21 cellular contexts compared by ENCODE assay signal in genomic region chr20:17498181-17498580, GRCh38. TPM values are rescaled to one million over a fixed set of nuclear protein-coding genes. Genes with fewer than 3 reads are reported as not detected.
DNase-seq lines count a peak whose midpoint lies in the region; ATAC-seq, FAIRE-seq and TF ChIP-seq lines count a peak whose summit lies in the region.
"Had no signal": no experiment of that assay in that cellular context is flagged by ENCODE, and none has a peak within 500 bp of the region (broad histone marks: within the 10 kb centered on the region; RNA-seq: fewer than 3 reads in every experiment).

No MANE protein-coding gene starts in this region.

- no peak for ATAC-seq in HG02642 (IDR thresholded peaks at IDR 0.05; ENCODE audit: poor library complexity, unreplicated experiment)
- ATAC-seq: left lung, right cardiac atrium had no signal

- peak; percentile 24 for DNase-seq in EH (ENCODE audit: low read depth)
- peak; percentile 11 for DNase-seq in NCI-H2107 (lab: John Stamatoyannopoulos, UW)
- DNase-seq in activated CD8-positive, alpha-beta memory T cell treated with anti-CD3 and anti-CD28 coated beads, Interleukin-2, amount 50 U/mL, for 48 hours, result peak; percentile 17
- peak; percentile 65 for DNase-seq in kidney tubule cell (ENCODE audit: low spot score)
- DNase-seq in NOMO-1 (lab: John Stamatoyannopoulos, UW; ENCODE audit: unreplicated experiment in 2 of 2), result no peak
- DNase-seq in cardiac septum (ENCODE audit: low spot score), result no peak
- no peak for DNase-seq in D721Med (ENCODE audit: insufficient read length, low spot score)
- DNase-seq: ACHN; activated CD4-positive, alpha-beta T cell treated with anti-CD3 and anti-CD28 coated beads for 4 hours; activated naive CD4-positive, alpha-beta T cell treated with Interleukin-2 at 50 U/mL for 16 hours; CD4-positive, alpha-beta T cell; left lung; MG63; NCI-H2081; right cardiac atrium; stimulated activated naive CD4-positive, alpha-beta T cell treated with Interleukin-2 at 50 U/mL for 16 hours had no signal

- no peak for TF ChIP-seq CTCF in D721Med (IDR thresholded peaks at IDR 0.05; ENCODE audit: insufficient read depth, missing control alignments)

- no peak for FAIRE-seq in D721Med (lab: Jason Lieb, UNC)
- FAIRE-seq: colon, endometrium, RCC 7860 had no signal

- intact Hi-C loops in cardiac septum (cut with DNase I), result no loop called here

RNA-seq across cellular contexts. Expression of gene BFSP1, which starts 33.0 kb away (rescaled TPM):
- 0.83 TPM for total RNA-seq in cardiac septum
- total RNA-seq: ascending aorta had no signal

Comparison
In these comparisons a context has a peak if more than half of its experiments do, and no peak if none do; other contexts are left out.
1. DNase-seq: peak in EH (single experiment), NCI-H2107 (single experiment), activated CD8-positive, alpha-beta memory T cell treated with anti-CD3 and anti-CD28 coated beads, Interleukin-2, amount 50 U/mL, for 48 hours (single experiment) and kidney tubule cell (single experiment); none in NOMO-1 (0 of 2), cardiac septum (single experiment) and D721Med (single experiment).